9 cellular contexts compared by ENCODE assay signal in the genomic region with DNA sequence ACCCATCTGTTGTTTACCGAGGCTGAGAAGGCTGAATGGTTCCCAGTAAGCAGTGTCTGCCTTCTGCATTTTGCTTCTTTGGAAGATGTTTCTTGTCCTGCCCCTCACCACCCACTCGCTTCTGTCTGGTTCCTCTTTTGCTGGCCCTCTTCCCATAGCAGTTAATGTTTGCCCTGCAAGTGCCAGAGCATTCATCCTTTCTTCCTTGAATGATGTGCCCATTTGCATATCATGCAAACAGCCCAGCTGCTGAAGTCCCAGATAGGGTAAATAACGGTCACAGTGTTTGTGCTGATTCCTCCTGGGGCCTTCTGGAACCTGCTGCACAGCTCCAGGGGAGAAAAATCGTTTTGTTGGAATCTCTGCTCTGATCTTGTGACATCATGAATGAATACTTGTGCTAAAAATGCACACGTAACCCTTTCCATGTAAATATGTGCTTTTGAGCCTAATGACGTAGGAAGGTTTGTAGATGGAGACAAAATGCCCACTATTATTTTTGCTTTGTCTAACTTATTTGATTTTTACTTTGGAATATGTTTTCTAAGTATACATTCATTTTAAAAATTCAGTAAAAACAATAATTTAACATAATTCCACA.
DNase-seq lines count a peak whose midpoint lies in the region; ATAC-seq lines count a peak whose summit lies in the region.
"Had no signal": no experiment of that assay in that cellular context is flagged by ENCODE, and none has a peak within 500 bp of the region (broad histone marks: within the 10 kb centered on the region; RNA-seq: fewer than 3 reads in every experiment).

No MANE protein-coding gene starts in this region.

- H3K36me3 ChIP-seq in MG63, result no peaks in the 10 kb centered on the region

- DNase-seq in NCI-H748 (lab: John Stamatoyannopoulos, UW; ENCODE audit: unreplicated experiment) (peak; percentile 17), NCI-H748 treated with DMSO at 0.1 percent for 48 hours (lab: John Stamatoyannopoulos, UW) (no peak), MG63 (peak; percentile 36), astrocyte of the hippocampus (ENCODE audit: low read depth, low spot score) (peak; percentile 26), superior temporal gyrus (ENCODE audit: extremely low spot score) (peak; percentile 82)
- DNase-seq in stimulated activated CD4-positive, alpha-beta T cell treated with anti-CD3 and anti-CD28 coated beads, Interleukin-12 subunit alpha, Interleukin-12 subunit beta, amount 100 ng/mL, for 4 hours, result no peak
- no peak for DNase-seq in activated T-helper 2 cell treated with anti-CD3 and anti-CD28 coated beads, Interferon-gamma antibody, Interleukin-2, Interleukin-4, amounts not matched to agents 10 μg/mL and 5 μg/mL and 100 μg/mL, durations not matched to agents 14 hours and 24 hours and 36 hours (ENCODE audit: low spot score)
- DNase-seq: NCI-H510A had no signal

- H3K4me1 Mint-ChIP-seq in activated T-helper 2 cell treated with anti-CD3 and anti-CD28 coated beads, Interferon-gamma antibody, Interleukin-2, Interleukin-4, amounts not matched to agents 10 μg/mL and 5 μg/mL and 100 μg/mL, durations not matched to agents 14 hours and 24 hours and 36 hours (ENCODE audit: low read depth), result no peaks in the 10 kb centered on the region

- H3K4me3 Mint-ChIP-seq in activated T-helper 2 cell treated with anti-CD3 and anti-CD28 coated beads, Interferon-gamma antibody, Interleukin-2, Interleukin-4, amounts not matched to agents 10 μg/mL and 5 μg/mL and 100 μg/mL, durations not matched to agents 14 hours and 24 hours and 36 hours (ENCODE audit: low read depth), result no peak overlapping the region

- H3K4me3 ChIP-seq in MG63, result no peak overlapping the region

- no peak overlapping the region for H3K27ac Mint-ChIP-seq in activated T-helper 2 cell treated with anti-CD3 and anti-CD28 coated beads, Interferon-gamma antibody, Interleukin-2, Interleukin-4, amounts not matched to agents 10 μg/mL and 5 μg/mL and 100 μg/mL, durations not matched to agents 14 hours and 24 hours and 36 hours

- no peak for ATAC-seq in HG02759 (IDR thresholded peaks at IDR 0.05; ENCODE audit: unreplicated experiment)

- no peaks in the 10 kb centered on the region for H3K27me3 Mint-ChIP-seq in activated T-helper 2 cell treated with anti-CD3 and anti-CD28 coated beads, Interferon-gamma antibody, Interleukin-2, Interleukin-4, amounts not matched to agents 10 μg/mL and 5 μg/mL and 100 μg/mL, durations not matched to agents 14 hours and 24 hours and 36 hours (ENCODE audit: low read depth)

- no peaks in the 10 kb centered on the region for H3K36me3 Mint-ChIP-seq in activated T-helper 2 cell treated with anti-CD3 and anti-CD28 coated beads, Interferon-gamma antibody, Interleukin-2, Interleukin-4, amounts not matched to agents 10 μg/mL and 5 μg/mL and 100 μg/mL, durations not matched to agents 14 hours and 24 hours and 36 hours (ENCODE audit: low read depth)

- intact Hi-C loops in activated T-helper 2 cell treated with anti-CD3 and anti-CD28 coated beads, Interferon-gamma antibody, Interleukin-2, Interleukin-4, amounts not matched to agents 10 μg/mL and 5 μg/mL and 100 μg/mL, durations not matched to agents 14 hours and 24 hours and 36 hours (cut with micrococcal nuclease), result no loop called here

- no peaks in the 10 kb centered on the region for H3K9me3 Mint-ChIP-seq in activated T-helper 2 cell treated with anti-CD3 and anti-CD28 coated beads, Interferon-gamma antibody, Interleukin-2, Interleukin-4, amounts not matched to agents 10 μg/mL and 5 μg/mL and 100 μg/mL, durations not matched to agents 14 hours and 24 hours and 36 hours

- no peaks in the 10 kb centered on the region for H3K9me3 ChIP-seq in MG63

- no peaks in the 10 kb centered on the region for H3K27me3 ChIP-seq in MG63

Comparison
In these comparisons a context has a peak if more than half of its experiments do, and no peak if none do; other contexts are left out.
1. DNase-seq: peak in NCI-H748 (single experiment), MG63 (single experiment), astrocyte of the hippocampus (single experiment) and superior temporal gyrus (single experiment); none in NCI-H748 treated with DMSO at 0.1 percent for 48 hours (single experiment), stimulated activated CD4-positive, alpha-beta T cell treated with anti-CD3 and anti-CD28 coated beads, Interleukin-12 subunit alpha, Interleukin-12 subunit beta, amount 100 ng/mL, for 4 hours (single experiment) and activated T-helper 2 cell treated with anti-CD3 and anti-CD28 coated beads, Interferon-gamma antibody, Interleukin-2, Interleukin-4, amounts not matched to agents 10 μg/mL and 5 μg/mL and 100 μg/mL, durations not matched to agents 14 hours and 24 hours and 36 hours (single experiment).